Comparison of ENCODE assay signal across 1 cellular context in genomic region chr1:7378346-7379130, GRCh38.
TF ChIP-seq lines count a peak whose summit lies in the region.

No MANE protein-coding gene starts in this region.

TF ChIP-seq in neural cell, 6 proteins besides CTCF, POLR2A, EP300 and RAD21 (continued from another document):
- no peak for TF ChIP-seq REST (IDR thresholded peaks at IDR 0.05; ENCODE audit: borderline replicate concordance)
